ENCODE assay signal across 8 cellular contexts in genomic region chr5:131589510-131590348, GRCh38. TPM values are rescaled to one million over a fixed set of nuclear protein-coding genes. Genes with fewer than 3 reads are reported as not detected.
DNase-seq lines count a peak whose midpoint lies in the region; ATAC-seq, FAIRE-seq and TF ChIP-seq lines count a peak whose summit lies in the region.

No MANE protein-coding gene starts in this region.

- 76 to 86% methylated on average over 5 of the region's 5 CpGs for WGBS in testis, 2 donors

- ATAC-seq in left colon (peak; percentile 99), GM19395 (IDR thresholded peaks at IDR 0.05; ENCODE audit: unreplicated experiment) (no peak)

- H3K27ac ChIP-seq in A673 (ENCODE audit: low read depth, low read length, poor library complexity, severe bottlenecking) (no peak overlapping the region), testis (no peak overlapping the region)

- in situ Hi-C loops in G401 (cut with HindIII; ENCODE audit: low sequenced_read_pairs) = no loop called here

- H3K9me3 Mint-ChIP-seq in chondrocyte (ENCODE audit: low read depth) = no peaks in the 10 kb centered on the region

- H3K27me3 Mint-ChIP-seq in chondrocyte (ENCODE audit: low read depth) = no peaks in the 10 kb centered on the region

- H3K9me3 ChIP-seq in A673 (ENCODE audit: low read depth, low read length, poor library complexity, severe bottlenecking) = no peaks in the 10 kb centered on the region
- H3K9me3 ChIP-seq in testis = no peaks in the 10 kb centered on the region

- POLR2A ChIA-PET in A673 (lab: Charles Lee; ENCODE audit: low non-redundant PET) = interaction anchor here (0.6 kb wide), 1 partner anchor 52 kb away, joined by 3 read pairs; no protein-coding TSS in a partner anchor

- peaks cover 5% of the 10 kb centered on the region for H3K4me1 Mint-ChIP-seq in chondrocyte (ENCODE audit: low read depth)

- peak; percentile 82 for TF ChIP-seq CTCF in A673 (conservative IDR thresholded peaks at IDR 0.05; ENCODE audit: low read depth, low read length)
- TF ChIP-seq CTCF in chondrocyte (IDR thresholded peaks at IDR 0.05) = peak; percentile 95
- TF ChIP-seq CTCF in testis (IDR thresholded peaks at IDR 0.05) = peak; percentile 59 to 79 (median 63)

- H3K27me3 ChIP-seq in A673 (replicated peaks; ENCODE audit: insufficient read depth, low read depth, low read length, poor library complexity) (no peaks in the 10 kb centered on the region), testis (no peaks in the 10 kb centered on the region)

- no peak overlapping the region for H3K4me3 Mint-ChIP-seq in chondrocyte (ENCODE audit: unreplicated experiment)

- H3K4me1 ChIP-seq in A673 (ENCODE audit: insufficient read depth, low read length, poor library complexity, severe bottlenecking) (no peaks in the 10 kb centered on the region), testis (peaks cover 4% of the 10 kb centered on the region)

- CTCF ChIA-PET in A673 (lab: Charles Lee) = interaction anchor here (0.6 to 1.3 kb wide), 3 partner anchors 418 to 721 kb away, joined by 5 to 27 read pairs (median 6); no protein-coding TSS in a partner anchor

- FAIRE-seq in HTR-8/SVneo (lab: Jason Lieb, UNC) = peak; percentile 49

- H3K27ac Mint-ChIP-seq in chondrocyte (ENCODE audit: unreplicated experiment) = peak overlapping the region; percentile 32

- H3K36me3 ChIP-seq in A673 (ENCODE audit: insufficient read depth, low read length, poor library complexity, severe bottlenecking) (no peaks in the 10 kb centered on the region), testis (ENCODE audit: low read depth, missing control alignments) (no peaks in the 10 kb centered on the region)

- no peak for TF ChIP-seq POLR2A in testis (IDR thresholded peaks at IDR 0.05)

- peak; percentile 61 for DNase-seq in A673 (ENCODE audit: low spot score)
- peak; percentile 73 for DNase-seq in G401 (ENCODE audit: low spot score)
- DNase-seq in HTR-8/SVneo (ENCODE audit: insufficient read length, low spot score) = peak; percentile 57
- peak; percentile 17 for DNase-seq in RPMI8226
- DNase-seq in chondrocyte (ENCODE audit: low spot score) = no peak
- peak; percentile 24 to 30 for DNase-seq in left colon
- DNase-seq in testis = no peak

- H3K4me3 ChIP-seq in A673 (ENCODE audit: low read depth, low read length, poor library complexity, severe bottlenecking) (no peak overlapping the region), testis (no peak overlapping the region)

- H3K36me3 Mint-ChIP-seq in chondrocyte (ENCODE audit: low read depth) = no peaks in the 10 kb centered on the region

- no TSS peak for BruUV-seq in A673 (replicated peaks; lab: Mats Ljungman, UMichigan)

- intact Hi-C loops in A673 (cut with micrococcal nuclease; ENCODE audit: unreplicated experiment) (loop anchor here (1.0 to 2.0 kb wide), 2 partner anchors 419 to 473 kb away; no protein-coding TSS in a partner anchor), left colon (cut with DNase I, micrococcal nuclease) (loop anchor here (2.0 to 10.0 kb wide), 2 partner anchors 417 to 425 kb away; partner anchors contain the start of gene ACSL6 (in 1 of the 2)), testis (cut with DNase I; ENCODE audit: low total_unique reads) (loop anchor here (5.0 kb wide), 1 partner anchor 418 kb away; no protein-coding TSS in a partner anchor)

RNA-seq across cellular contexts. Expression of gene RAPGEF6, which starts 45.3 kb away (rescaled TPM):
- 21.6 and 26.1 TPM in 2 replicates for total RNA-seq in A673 (2021)
- total RNA-seq in G401 (2014; rRNA removed; shearing (Covaris generic)) = 2.4 and 6.0 TPM in 2 replicates
- total RNA-seq in chondrocyte = 12.1 to 18.9 TPM (median 13.6 TPM) in 3 replicates
- total RNA-seq in left colon = 10 to 100 TPM; 18.4 to 18.8 TPM
- total RNA-seq in testis = 10 to 100 TPM; 40.1 to 59.0 TPM
- polyA plus RNA-seq in testis (ENCODE audit: insufficient read depth, low read depth, low replicate concordance) = 27.6 TPM

Comparison
In these comparisons a context has a peak if more than half of its experiments do, and no peak if none do; other contexts are left out.
1. DNase-seq: peak in A673 (single experiment), G401 (single experiment), HTR-8/SVneo (single experiment), RPMI8226 (single experiment) and left colon (2 of 2); none in chondrocyte (single experiment) and testis (single experiment).
2. Peak in every context shown above with its lines, with median percentiles within 50 percentile points of each other: CTCF ChIP-seq.